In the genomic region with DNA sequence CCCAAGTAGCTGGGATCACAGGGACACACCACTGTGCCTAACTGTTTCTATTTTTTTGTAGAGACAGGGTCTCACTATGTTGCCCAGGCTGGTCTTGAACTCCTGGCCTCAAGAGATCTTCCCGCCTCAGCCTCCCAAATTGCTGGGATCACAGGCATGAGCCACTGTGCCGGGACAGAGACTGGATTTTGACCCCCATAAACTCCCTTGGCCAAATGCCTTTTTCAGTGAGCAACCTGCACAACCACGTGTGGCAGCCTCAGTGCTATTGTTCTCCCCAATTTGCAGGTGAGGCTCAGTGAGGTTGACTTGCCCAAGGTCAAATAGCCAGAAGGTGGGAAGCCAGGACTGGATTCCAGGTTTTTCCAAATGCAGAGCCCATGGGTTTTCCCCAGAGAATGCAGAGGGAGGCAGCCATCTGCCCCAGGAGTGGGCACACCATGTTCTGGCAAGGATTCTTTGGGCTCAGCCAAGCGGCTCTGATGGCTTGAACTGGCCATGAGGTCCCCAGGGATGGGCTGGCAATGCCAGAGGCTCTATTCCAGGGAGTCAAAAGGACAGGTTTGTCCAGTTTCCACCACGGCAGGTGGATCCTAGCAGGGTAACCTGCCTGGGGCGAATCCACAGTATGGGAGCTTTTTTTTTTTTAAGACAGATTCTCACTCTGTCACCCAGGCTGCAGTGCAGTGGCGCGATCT, we compare ENCODE assay signal across 24 cellular contexts. TPM values are rescaled to one million over a fixed set of nuclear protein-coding genes. Genes with fewer than 3 reads are reported as not detected.
A peak's percentile ranks its signal among the peaks of the same experiment; 100 is the strongest.
DNase-seq lines count a peak whose midpoint lies in the region; ATAC-seq, FAIRE-seq and TF ChIP-seq lines count a peak whose summit lies in the region.
"Had no signal": no experiment of that assay in that cellular context is flagged by ENCODE, and none has a peak within 500 bp of the region (broad histone marks: within the 10 kb centered on the region; RNA-seq: fewer than 3 reads in every experiment).

No MANE protein-coding gene starts in this region.

- CTCF ChIA-PET in WTC11 (lab: Charles Lee): interaction anchor here (0.6 kb wide), 1 partner anchor 8 kb away, joined by 3 read pairs; no protein-coding TSS in a partner anchor

- POLR2A ChIA-PET in WTC11 (lab: Charles Lee): no interaction called here

- H3K9me3 ChIP-seq in osteoblast (ENCODE audit: low read depth, low read length): no peaks in the 10 kb centered on the region

- no peaks in the 10 kb centered on the region for H3K79me2 ChIP-seq in osteoblast (ENCODE audit: insufficient read depth, low read length)

- H3K27me3 ChIP-seq in osteoblast (ENCODE audit: insufficient read depth, low read length): peaks cover 22% of the 10 kb centered on the region

- no peaks in the 10 kb centered on the region for H3K4me1 ChIP-seq in osteoblast (ENCODE audit: insufficient read depth, low read length)

- TF ChIP-seq CTCF in WTC11 (IDR thresholded peaks at IDR 0.05) (no peak), osteoblast (IDR thresholded peaks at IDR 0.05; ENCODE audit: extremely low read depth, low read depth, low read length) (no peak)

- H3K27me3 Mint-ChIP-seq in WTC11 (ENCODE audit: low read depth): peaks cover 5% of the 10 kb centered on the region
- H3K27me3 Mint-ChIP-seq: activated T-cell treated with anti-CD3 and anti-CD28 coated beads, Interleukin-2, amount 50 U/mL, for 24 hours; effector memory CD8-positive, alpha-beta T cell had no signal

- H3K27ac Mint-ChIP-seq in WTC11: no peak overlapping the region
- H3K27ac Mint-ChIP-seq: activated CD8-positive, alpha-beta T cell treated with anti-CD3 and anti-CD28 coated beads, Interleukin-2, amount 10 ng/mL, durations not matched to agents 7 days and 5 days; activated naive CD4-positive, alpha-beta T cell treated with anti-CD3 and anti-CD28 coated beads, Interleukin-2, amount 10 ng/mL, durations not matched to agents 7 days and 5 days; activated T-cell treated with anti-CD3 and anti-CD28 coated beads, Interleukin-2, amount 50 U/mL, for 24 hours had no signal

- H3K9me3 Mint-ChIP-seq in WTC11: no peaks in the 10 kb centered on the region
- H3K9me3 Mint-ChIP-seq: activated naive CD4-positive, alpha-beta T cell treated with anti-CD3 and anti-CD28 coated beads, Interleukin-2, amount 10 ng/mL, durations not matched to agents 7 days and 5 days; activated T-cell treated with anti-CD3 and anti-CD28 coated beads, Interleukin-2, amount 50 U/mL, for 24 hours; CD4-positive, CD25-positive, alpha-beta regulatory T cell; effector memory CD8-positive, alpha-beta T cell; H9 had no signal

- H3K36me3 ChIP-seq in osteoblast (ENCODE audit: insufficient read depth, low read length): no peaks in the 10 kb centered on the region

- ATAC-seq in WTC11: no peak
- no peak for ATAC-seq in GM21390 (IDR thresholded peaks at IDR 0.05; ENCODE audit: unreplicated experiment)
- ATAC-seq: activated CD8-positive, alpha-beta T cell treated with anti-CD3 and anti-CD28 coated beads, Interleukin-2, amount 10 ng/mL, durations not matched to agents 7 days and 5 days; effector memory CD8-positive, alpha-beta T cell had no signal

- H3K36me3 Mint-ChIP-seq in WTC11: no peaks in the 10 kb centered on the region
- H3K36me3 Mint-ChIP-seq: CD4-positive, CD25-positive, alpha-beta regulatory T cell had no signal

- no peak overlapping the region for H3K4me3 ChIP-seq in osteoblast (ENCODE audit: insufficient read depth, low read length)

- H3K4me3 Mint-ChIP-seq in WTC11: no peak overlapping the region
- H3K4me3 Mint-ChIP-seq: activated CD8-positive, alpha-beta T cell treated with anti-CD3 and anti-CD28 coated beads, Interleukin-2, amount 10 ng/mL, durations not matched to agents 7 days and 5 days; activated naive CD4-positive, alpha-beta T cell treated with anti-CD3 and anti-CD28 coated beads, Interleukin-2, amount 10 ng/mL, durations not matched to agents 7 days and 5 days; activated T-cell treated with anti-CD3 and anti-CD28 coated beads, Interleukin-2, amount 50 U/mL, for 24 hours; CD4-positive, CD25-positive, alpha-beta regulatory T cell; effector memory CD8-positive, alpha-beta T cell; H9 had no signal

- H3K4me2 ChIP-seq in osteoblast (ENCODE audit: insufficient read depth, low read length): no peak overlapping the region

- H4K20me1 ChIP-seq in osteoblast (ENCODE audit: insufficient read depth, low read length): no peaks in the 10 kb centered on the region

- H2AFZ ChIP-seq in osteoblast (ENCODE audit: low read length): no peak overlapping the region

- H3K27ac ChIP-seq in osteoblast (ENCODE audit: low read depth, low read length): no peak overlapping the region

- TF ChIP-seq POLR2A in GM12892 (IDR thresholded peaks at IDR 0.05; ENCODE audit: low read depth, low read length): no peak

- no peak for FAIRE-seq in GM12892 (lab: Jason Lieb, UNC)

- intact Hi-C loops in posterior cingulate gyrus (cut with DNase I): no loop called here

- DNase-seq in NCI-H748 (lab: John Stamatoyannopoulos, UW; ENCODE audit: unreplicated experiment) (peak; percentile 13), NCI-H748 treated with DMSO at 0.1 percent for 48 hours (lab: John Stamatoyannopoulos, UW) (no peak), NCI-H146 (lab: John Stamatoyannopoulos, UW) (peak; percentile 66), WTC11 (ENCODE audit: low spot score) (no peak), osteoblast (ENCODE audit: insufficient read length, low spot score, missing footprints) (peak; percentile 76), GM12892 (ENCODE audit: insufficient read length) (no peak), posterior cingulate gyrus (no peak)
- DNase-seq: activated CD4-positive, CD25-positive, alpha-beta regulatory T cell; activated CD8-positive, alpha-beta T cell treated with anti-CD3 and anti-CD28 coated beads, Interleukin-2, amount 10 ng/mL, durations not matched to agents 7 days and 5 days; activated naive CD4-positive, alpha-beta T cell treated with anti-CD3 and anti-CD28 coated beads, Interleukin-2, amount 10 ng/mL, durations not matched to agents 7 days and 5 days; activated T-cell treated with anti-CD3 and anti-CD28 coated beads, Interleukin-2, amount 50 U/mL, for 24 hours; anterior cingulate cortex; CD4-positive, CD25-positive, alpha-beta regulatory T cell; effector memory CD8-positive, alpha-beta T cell; H9; NCI-H187 treated with DMSO at 0.1 percent for 48 hours; NCI-H524; stimulated activated CD4-positive, alpha-beta T cell treated with anti-CD3 and anti-CD28 coated beads, Interleukin-12 subunit alpha, Interleukin-12 subunit beta, amount 100 ng/mL, for 4 hours; stimulated activated CD8-positive, alpha-beta memory T cell treated with anti-CD3 and anti-CD28 coated beads, Interleukin-4, amount 100 ng/mL, for 48 hours; T-helper 2 cell had no signal

- H3K4me1 Mint-ChIP-seq in WTC11: no peaks in the 10 kb centered on the region

TF ChIP-seq in WTC11, 78 proteins besides CTCF, POLR2A, EP300 and RAD21:
- TF ChIP-seq ATF1 (CRISPR knock-in tag; IDR thresholded peaks at IDR 0.05) (no peak), ZNF121 (CRISPR knock-in tag; IDR thresholded peaks at IDR 0.05) (0 out of 2 replicates have a peak, but pooled peaks have one; percentile 19), ZBTB21 (CRISPR knock-in tag; IDR thresholded peaks at IDR 0.05; ENCODE audit: borderline replicate concordance) (no peak)

RNA-seq across cellular contexts. Expression of gene IL27, which starts 1.8 kb away (rescaled TPM):
- total RNA-seq in WTC11 (2021): not detected in 3 replicates
- not detected in 2 replicates for total RNA-seq in osteoblast
- polyA plus RNA-seq in GM12892 (2012; ENCODE audit: missing spikeins): not detected
- total RNA-seq: activated CD8-positive, alpha-beta T cell treated with anti-CD3 and anti-CD28 coated beads, Interleukin-2, amount 10 ng/mL, durations not matched to agents 7 days and 5 days; CD4-positive, CD25-positive, alpha-beta regulatory T cell; fibroblast of lung; H9; lower leg skin; temporal lobe had no signal
- polyA plus RNA-seq: CD4-positive, CD25-positive, alpha-beta regulatory T cell; fibroblast of lung had no signal

RNA-seq across cellular contexts. Expression of gene APOBR, which starts 10.4 kb away (rescaled TPM):
- total RNA-seq in WTC11 (2021) (0.09 to 0.11 TPM in 2 of 3 replicates, not detected in the other), osteoblast (under 0.01 TPM in 1 of 2 replicates, not detected in the other)
- polyA plus RNA-seq in GM12892 (2012; ENCODE audit: missing spikeins): 0.85 TPM
- total RNA-seq: H9 had no signal
- polyA plus RNA-seq: fibroblast of lung had no signal

RNA-seq across cellular contexts. Expression of gene CLN3, which starts 13.0 kb away (rescaled TPM):
- total RNA-seq in WTC11 (2021): 20.9 to 23.9 TPM (median 22.3 TPM) in 3 replicates
- total RNA-seq in osteoblast: 27.9 and 28.0 TPM in 2 replicates
- 8.0 TPM for polyA plus RNA-seq in GM12892 (2012; ENCODE audit: missing spikeins)

RNA-seq across cellular contexts. Expression of gene NPIPB7, which starts 32.7 kb away (rescaled TPM):
- total RNA-seq in WTC11 (2021) (0.33 to 0.92 TPM (median 0.66 TPM) in 3 replicates), osteoblast (not detected in 2 replicates)
- not detected for polyA plus RNA-seq in GM12892 (2012; ENCODE audit: missing spikeins)
- total RNA-seq: activated CD8-positive, alpha-beta T cell treated with anti-CD3 and anti-CD28 coated beads, Interleukin-2, amount 10 ng/mL, durations not matched to agents 7 days and 5 days; CD4-positive, CD25-positive, alpha-beta regulatory T cell; fibroblast of lung had no signal
- polyA plus RNA-seq: CD4-positive, CD25-positive, alpha-beta regulatory T cell; fibroblast of lung had no signal

RNA-seq across cellular contexts. Expression of gene NUPR1, which starts 33.9 kb away (rescaled TPM):
- total RNA-seq in WTC11 (2021) (0.33 to 1.1 TPM (median 0.66 TPM) in 3 replicates), osteoblast (27.9 and 31.5 TPM in 2 replicates)
- not detected for polyA plus RNA-seq in GM12892 (2012; ENCODE audit: missing spikeins)
- total RNA-seq: activated CD8-positive, alpha-beta T cell treated with anti-CD3 and anti-CD28 coated beads, Interleukin-2, amount 10 ng/mL, durations not matched to agents 7 days and 5 days; CD4-positive, CD25-positive, alpha-beta regulatory T cell had no signal
- polyA plus RNA-seq: CD4-positive, CD25-positive, alpha-beta regulatory T cell had no signal

Comparison
In these comparisons a context has a peak if more than half of its experiments do, and no peak if none do; other contexts are left out.
1. DNase-seq: peak in NCI-H748 (single experiment), NCI-H146 (single experiment) and osteoblast (single experiment); none in NCI-H748 treated with DMSO at 0.1 percent for 48 hours (single experiment), WTC11 (single experiment), GM12892 (single experiment) and posterior cingulate gyrus (0 of 10).